Comparison of ENCODE assay signal across 28 cellular contexts in the genomic region with DNA sequence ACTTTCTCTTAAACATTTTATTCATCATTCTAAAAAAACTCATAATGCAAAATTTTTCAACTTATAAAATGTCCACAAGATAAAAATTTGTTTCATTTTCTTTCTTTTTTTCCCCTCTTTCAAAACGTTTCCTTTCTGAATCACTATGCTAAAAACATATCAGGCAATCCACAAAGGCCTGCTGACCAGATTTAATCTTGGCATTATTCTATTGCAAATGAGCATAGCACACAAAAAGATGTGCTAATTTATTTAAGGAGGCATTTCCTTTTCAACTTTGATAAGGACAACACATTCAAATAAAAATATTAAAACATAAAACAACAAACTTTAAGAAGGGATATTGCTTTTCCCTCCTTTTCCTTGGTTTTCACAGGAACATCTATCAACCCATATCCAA.
"Had no signal": no experiment of that assay in that cellular context is flagged by ENCODE, and none has a peak within 500 bp of the region (broad histone marks: within the 10 kb centered on the region; RNA-seq: fewer than 3 reads in every experiment).

No MANE protein-coding gene starts in this region.

- H3K4me3 ChIP-seq: neural progenitor cell, ovary, psoas muscle, right lobe of liver, sigmoid colon, stomach, thoracic aorta, thyroid gland, tibial nerve, upper lobe of left lung, vagina had no signal

- H3K9ac ChIP-seq: neural progenitor cell, parathyroid adenoma had no signal

- H3K9me3 ChIP-seq: ovary, psoas muscle, right lobe of liver, sigmoid colon, stomach, thoracic aorta, thyroid gland, tibial nerve, upper lobe of left lung, vagina had no signal

- H3K36me3 ChIP-seq: neural progenitor cell, ovary, right lobe of liver, sigmoid colon, stomach, thoracic aorta, thyroid gland, tibial nerve, upper lobe of left lung, vagina had no signal

- H3K36me3 Mint-ChIP-seq: natural killer cell; neural progenitor cell; stimulated activated effector memory CD8-positive, alpha-beta T cell treated with anti-CD3 and anti-CD28 coated beads, Interleukin-12 subunit alpha, Interleukin-12 subunit beta, amount 100 ng/mL, for 72 hours; stimulated activated naive B cell treated with anti-CD40 and anti-IgM and Interleukin-4, amounts not matched to agents 10 μg/mL and 1 μg/mL and 100 μg/mL, for 72 hours had no signal

- H3K27ac Mint-ChIP-seq: natural killer cell; nephron; neural progenitor cell; progenitor cell of endocrine pancreas; stimulated activated effector memory CD8-positive, alpha-beta T cell treated with anti-CD3 and anti-CD28 coated beads, Interleukin-12 subunit alpha, Interleukin-12 subunit beta, amount 100 ng/mL, for 72 hours; stimulated activated naive B cell treated with anti-CD40 and anti-IgM and Interleukin-4, amounts not matched to agents 10 μg/mL and 1 μg/mL and 100 μg/mL, for 72 hours; stimulated activated naive CD8-positive, alpha-beta T cell treated with anti-CD3 and anti-CD28 coated beads, Interleukin-15, Interleukin-2, amounts not matched to agents 100 ng/mL and 50 ng/mL, for 24 hours had no signal

- ATAC-seq: natural killer cell; psoas muscle; right cardiac atrium; right lobe of liver; stimulated activated effector memory CD8-positive, alpha-beta T cell treated with anti-CD3 and anti-CD28 coated beads, Interleukin-12 subunit alpha, Interleukin-12 subunit beta, amount 100 ng/mL, for 72 hours; stimulated activated naive B cell treated with anti-CD40 and anti-IgM and Interleukin-4, amounts not matched to agents 10 μg/mL and 1 μg/mL and 100 μg/mL, for 72 hours had no signal

- H3K9me3 Mint-ChIP-seq: natural killer cell; nephron; neural progenitor cell; stimulated activated effector memory CD8-positive, alpha-beta T cell treated with anti-CD3 and anti-CD28 coated beads, Interleukin-12 subunit alpha, Interleukin-12 subunit beta, amount 100 ng/mL, for 72 hours; stimulated activated naive B cell treated with anti-CD40 and anti-IgM and Interleukin-4, amounts not matched to agents 10 μg/mL and 1 μg/mL and 100 μg/mL, for 72 hours; stimulated activated naive CD8-positive, alpha-beta T cell treated with anti-CD3 and anti-CD28 coated beads, Interleukin-15, Interleukin-2, amounts not matched to agents 100 ng/mL and 50 ng/mL, for 24 hours had no signal

- H3K4me1 ChIP-seq: parathyroid adenoma, psoas muscle, right lobe of liver, sigmoid colon, stomach, thyroid gland, upper lobe of left lung, vagina had no signal

- H3K27ac ChIP-seq: neural progenitor cell, ovary, parathyroid adenoma, psoas muscle, right lobe of liver, sigmoid colon, stomach, thoracic aorta, thyroid gland, upper lobe of left lung, vagina had no signal

- DNase-seq: natural killer cell; occipital lobe; ovary; posterior cingulate gyrus; psoas muscle; right cardiac atrium; right lobe of liver; sigmoid colon; small intestine; stimulated activated CD4-positive, alpha-beta T cell treated with anti-CD3 and anti-CD28 coated beads, Interleukin-15, amount 100 ng/mL, for 24 hours; stimulated activated CD4-positive, alpha-beta T cell treated with anti-CD3 and anti-CD28 coated beads, Interleukin-2, amount 100 ng/mL, for 24 hours; stimulated activated CD4-positive, alpha-beta T cell treated with anti-CD3 and anti-CD28 coated beads, Interleukin-2, amount 100 ng/mL, for 48 hours; stimulated activated CD4-positive, alpha-beta T cell treated with anti-CD3 and anti-CD28 coated beads, Interleukin-4, amount 100 ng/mL, for 24 hours; stimulated activated naive B cell treated with anti-CD40 and anti-IgM and Interleukin-4, amounts not matched to agents 10 μg/mL and 1 μg/mL and 100 μg/mL, for 72 hours; stimulated activated naive CD4-positive, alpha-beta T cell treated with Interleukin-2 at 50 U/mL for 16 hours; stomach; thyroid gland; trophoblast cell; upper lobe of left lung had no signal

- H3K27me3 ChIP-seq: neural progenitor cell, ovary, sigmoid colon, thyroid gland, tibial nerve, upper lobe of left lung, vagina had no signal

- H3K4me3 Mint-ChIP-seq: natural killer cell; nephron; neural progenitor cell; stimulated activated effector memory CD8-positive, alpha-beta T cell treated with anti-CD3 and anti-CD28 coated beads, Interleukin-12 subunit alpha, Interleukin-12 subunit beta, amount 100 ng/mL, for 72 hours; stimulated activated naive B cell treated with anti-CD40 and anti-IgM and Interleukin-4, amounts not matched to agents 10 μg/mL and 1 μg/mL and 100 μg/mL, for 72 hours; stimulated activated naive CD8-positive, alpha-beta T cell treated with anti-CD3 and anti-CD28 coated beads, Interleukin-15, Interleukin-2, amounts not matched to agents 100 ng/mL and 50 ng/mL, for 24 hours had no signal

- H3K4me1 Mint-ChIP-seq: natural killer cell; nephron; stimulated activated effector memory CD8-positive, alpha-beta T cell treated with anti-CD3 and anti-CD28 coated beads, Interleukin-12 subunit alpha, Interleukin-12 subunit beta, amount 100 ng/mL, for 72 hours; stimulated activated naive B cell treated with anti-CD40 and anti-IgM and Interleukin-4, amounts not matched to agents 10 μg/mL and 1 μg/mL and 100 μg/mL, for 72 hours had no signal
